Comparison of ENCODE assay signal across 17 cellular contexts in the genomic region with DNA sequence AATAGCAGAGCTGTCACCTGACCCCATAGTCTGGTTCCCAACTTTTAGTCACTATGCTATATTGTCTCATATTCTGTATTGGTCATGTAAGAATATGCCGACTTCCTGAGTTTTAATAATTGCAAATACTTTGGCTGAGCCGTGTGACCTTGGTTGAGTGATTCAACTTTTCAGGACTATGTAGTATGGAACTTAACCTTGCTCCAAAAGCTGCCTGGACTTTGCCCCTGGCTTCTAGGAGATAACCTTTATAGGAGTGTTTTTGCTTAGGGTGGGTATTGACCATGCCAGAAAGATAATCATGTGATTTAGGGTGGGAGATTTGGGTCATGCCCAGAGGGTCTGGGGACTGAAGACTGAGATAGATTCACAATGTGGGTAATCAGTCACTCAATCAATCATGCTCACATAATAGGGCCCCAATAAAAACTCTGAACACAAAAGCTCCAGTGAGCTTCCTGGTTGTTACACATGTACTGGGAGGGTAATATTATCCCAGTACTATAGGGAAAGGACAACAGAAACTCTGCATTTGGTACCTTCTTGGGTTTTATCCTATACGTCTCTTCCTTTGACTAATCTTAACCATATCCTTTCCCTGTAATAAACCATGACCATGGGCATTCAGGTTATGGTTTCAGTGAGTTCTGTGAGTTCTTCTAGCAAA.
DNase-seq lines count a peak whose midpoint lies in the region; ATAC-seq, FAIRE-seq and TF ChIP-seq lines count a peak whose summit lies in the region.
"Had no signal": no experiment of that assay in that cellular context is flagged by ENCODE, and none has a peak within 500 bp of the region (broad histone marks: within the 10 kb centered on the region; RNA-seq: fewer than 3 reads in every experiment).

No MANE protein-coding gene starts in this region.

- no peak overlapping the region for H2AFZ ChIP-seq in HepG2 (ENCODE audit: low read length)

- H3K27ac ChIP-seq in endodermal cell (ENCODE audit: low read depth, low read length) (no peak overlapping the region), HepG2 (ENCODE audit: extremely low read length, insufficient read depth, low read length) (no peak overlapping the region), small intestine (ENCODE audit: low read depth in 1 of 2, low read length in 1 of 2) (no peak overlapping the region), heart left ventricle (no peak overlapping the region)

- no peaks in the 10 kb centered on the region for H3K27me3 Mint-ChIP-seq in endodermal cell (ENCODE audit: insufficient read depth)

- FAIRE-seq in HepG2 (lab: Jason Lieb, UNC), result no peak
- FAIRE-seq in small intestine (lab: Jason Lieb, UNC), result no peak
- FAIRE-seq: GM12878, H54 had no signal

- peaks cover 37% of the 10 kb centered on the region for H3K4me1 Mint-ChIP-seq in endodermal cell
- H3K4me1 Mint-ChIP-seq: CD4-positive, alpha-beta memory T cell had no signal

- DNase-seq in endodermal cell (no peak), HepG2 (ENCODE audit: low spot score) (no peak), small intestine (peak; percentile 38), heart left ventricle (no peak), HCEC 1CT (no peak), Kasumi-1 (lab: John Stamatoyannopoulos, UW) (no peak)
- DNase-seq: C1 segment of cervical spinal cord; Calu3; CD4-positive, alpha-beta memory T cell; COR-L47; DMS153; DND-41; GDM1; GOT3 had no signal

- TF ChIP-seq RAD21 in HepG2 (CRISPR knock-in tag; IDR thresholded peaks at IDR 0.05), result no peak

- ATAC-seq in HepG2 (no peak), heart left ventricle (no peak)
- ATAC-seq: GM12878 had no signal

- peaks cover 31% of the 10 kb centered on the region for H3K9me3 Mint-ChIP-seq in endodermal cell

- H3K36me3 Mint-ChIP-seq in endodermal cell (ENCODE audit: low read depth), result peaks cover 12% of the 10 kb centered on the region
- H3K36me3 Mint-ChIP-seq: CD4-positive, alpha-beta memory T cell had no signal

- H3K27ac Mint-ChIP-seq in endodermal cell, result no peak overlapping the region
- H3K27ac Mint-ChIP-seq: CD4-positive, alpha-beta memory T cell had no signal

- H4K20me1 ChIP-seq in HepG2 (ENCODE audit: insufficient read depth, low read length), result no peaks in the 10 kb centered on the region

- TF ChIP-seq EP300 in HepG2 (IDR thresholded peaks at IDR 0.05; ENCODE audit: low read depth in 2 of 2, low read length in 2 of 2) (no peak), HepG2 (CRISPR knock-in tag; IDR thresholded peaks at IDR 0.05; ENCODE audit: borderline replicate concordance) (no peak)

- H3K27me3 ChIP-seq in endodermal cell (ENCODE audit: control insufficient read depth, insufficient read depth, low read length, poor library complexity, severe bottlenecking), result no peaks in the 10 kb centered on the region
- H3K27me3 ChIP-seq in HepG2 (ENCODE audit: control insufficient read depth in 1 of 2, insufficient read depth in 2 of 2, low read length in 2 of 2), result no peaks in the 10 kb centered on the region
- no peaks in the 10 kb centered on the region for H3K27me3 ChIP-seq in small intestine (ENCODE audit: control insufficient read depth in 2 of 2, insufficient read depth in 2 of 2, low read length in 2 of 2)
- H3K27me3 ChIP-seq in heart left ventricle, result no peaks in the 10 kb centered on the region

- no peak overlapping the region for H3K9ac ChIP-seq in endodermal cell (ENCODE audit: extremely low read depth, low read length, poor library complexity, severe bottlenecking)
- H3K9ac ChIP-seq in HepG2 (ENCODE audit: insufficient read depth, low read depth, low read length), result no peak overlapping the region

- CTCF ChIA-PET in HepG2 (lab: Yijun Ruan, JAX; ENCODE audit: low intra/inter-chr PET ratio, low total read pairs), result no interaction called here

- H3K4me3 Mint-ChIP-seq in endodermal cell, result no peak overlapping the region
- H3K4me3 Mint-ChIP-seq: CD4-positive, alpha-beta memory T cell had no signal

- H3K4me2 ChIP-seq in HepG2 (ENCODE audit: low read depth, low read length), result no peak overlapping the region

- H3K9me3 ChIP-seq in endodermal cell (ENCODE audit: control insufficient read depth, low read length), result peaks cover 54% of the 10 kb centered on the region
- no peaks in the 10 kb centered on the region for H3K9me3 ChIP-seq in HepG2 (ENCODE audit: low read length)
- H3K9me3 ChIP-seq in small intestine (ENCODE audit: control insufficient read depth, low read depth), result no peaks in the 10 kb centered on the region
- no peaks in the 10 kb centered on the region for H3K9me3 ChIP-seq in heart left ventricle

- 98 to 100% methylated on average over 1 to 3 of the region's 3 CpGs for WGBS in endodermal cell (ENCODE audit: insufficient coverage in 1 of 2, insufficient read length in 1 of 2), 2 experiments
- WGBS in HepG2 (ENCODE audit: low lambda C conversion rate), result 24% methylated on average over 3 of the region's 3 CpGs
- 91 to 96% (median 95%) methylated on average over 3 of the region's 3 CpGs for WGBS in small intestine, 3 donors
- 96 to 100% (median 98%) methylated on average over 3 of the region's 3 CpGs for WGBS in heart left ventricle, 4 donors

- intact Hi-C loops in HepG2 (cut with micrococcal nuclease; ENCODE audit: unreplicated experiment) (no loop called here), heart left ventricle (cut with DNase I) (loop anchor here in 1 of 10 donors (10.0 kb wide), 1 partner anchor 48 kb away; no protein-coding TSS in a partner anchor)

- POLR2A ChIA-PET in HepG2 (lab: Yijun Ruan, JAX), result no interaction called here

- H3K4me1 ChIP-seq in endodermal cell (ENCODE audit: control insufficient read depth, insufficient read depth, low read length) (peaks cover 8% of the 10 kb centered on the region), HepG2 (ENCODE audit: insufficient read depth, low read length) (no peaks in the 10 kb centered on the region), small intestine (ENCODE audit: control insufficient read depth in 2 of 2, insufficient read depth in 1 of 2, low read depth in 1 of 2, low read length in 1 of 2) (peaks cover 0 to 2% of the 10 kb centered on the region in 2 donors), heart left ventricle (peaks cover 0 to 5% (median 0%) of the 10 kb centered on the region in 12 donors)

- H3K4me3 ChIP-seq in endodermal cell (ENCODE audit: low read length), result peak overlapping the region; percentile 60
- H3K4me3 ChIP-seq in HepG2 (replicated peaks in 1 of 3; ENCODE audit: insufficient read depth in 1 of 3, low read depth in 2 of 3, low read length in 3 of 3), result no peak overlapping the region
- no peak overlapping the region for H3K4me3 ChIP-seq in small intestine (ENCODE audit: low read depth in 1 of 2, low read length in 2 of 2)
- no peak overlapping the region for H3K4me3 ChIP-seq in heart left ventricle
- H3K4me3 ChIP-seq: GM12878, HAP-1 had no signal

- BruUV-seq in HepG2 (replicated peaks; lab: Mats Ljungman, UMichigan), result no TSS peak

- H3K79me2 ChIP-seq in HepG2 (ENCODE audit: insufficient read depth, low read length), result no peaks in the 10 kb centered on the region

- in situ Hi-C loops in HepG2 (cut with HindIII; ENCODE audit: extremely low pct_ligation_motif_present, low pct_unique_long_range_greater_than_20kb), result no loop called here

- TF ChIP-seq CTCF in endodermal cell (conservative IDR thresholded peaks at IDR 0.05), result no peak
- no peak for TF ChIP-seq CTCF in HepG2 (CRISPR knock-in tag; IDR thresholded peaks at IDR 0.05)
- no peak for TF ChIP-seq CTCF in heart left ventricle (IDR thresholded peaks at IDR 0.05)

- H3K36me3 ChIP-seq in endodermal cell (ENCODE audit: control insufficient read depth, insufficient read depth, low read length), result no peaks in the 10 kb centered on the region
- H3K36me3 ChIP-seq in HepG2 (replicated peaks in 1 of 2; ENCODE audit: control insufficient read depth in 1 of 2, insufficient read depth in 2 of 2, low read length in 2 of 2), result no peaks in the 10 kb centered on the region
- no peaks in the 10 kb centered on the region for H3K36me3 ChIP-seq in small intestine (ENCODE audit: control insufficient read depth in 2 of 2, insufficient read depth in 2 of 2, low read length in 2 of 2)
- no peaks in the 10 kb centered on the region for H3K36me3 ChIP-seq in heart left ventricle
- H3K36me3 ChIP-seq: HAP-1 had no signal

- TF ChIP-seq POLR2A in HepG2 (IDR thresholded peaks at IDR 0.05; ENCODE audit: insufficient read depth in 1 of 2, low read depth in 2 of 2, low read length in 2 of 2) (no peak), heart left ventricle (IDR thresholded peaks at IDR 0.05) (no peak)

TF ChIP-seq in HepG2, 621 proteins besides CTCF, POLR2A, EP300 and RAD21:
- TF ChIP-seq FOXM1 (CRISPR knock-in tag; IDR thresholded peaks at IDR 0.05) (no peak), HNF4A (CRISPR knock-in tag; IDR thresholded peaks at IDR 0.05) (0 out of 2 replicates have a peak, but pooled peaks have one; percentile 9), ATF1 (CRISPR knock-in tag; IDR thresholded peaks at IDR 0.05) (no peak), ATF7 (IDR thresholded peaks at IDR 0.05) (no peak), ATF7 (CRISPR knock-in tag; IDR thresholded peaks at IDR 0.05) (no peak), NFIB (CRISPR knock-in tag; IDR thresholded peaks at IDR 0.05; ENCODE audit: borderline replicate concordance) (no peak), HOXA3 (CRISPR knock-in tag; IDR thresholded peaks at IDR 0.05) (no peak), ZNF775 (CRISPR knock-in tag; IDR thresholded peaks at IDR 0.05; ENCODE audit: borderline replicate concordance) (no peak)
- TF ChIP-seq, protein P1, sequence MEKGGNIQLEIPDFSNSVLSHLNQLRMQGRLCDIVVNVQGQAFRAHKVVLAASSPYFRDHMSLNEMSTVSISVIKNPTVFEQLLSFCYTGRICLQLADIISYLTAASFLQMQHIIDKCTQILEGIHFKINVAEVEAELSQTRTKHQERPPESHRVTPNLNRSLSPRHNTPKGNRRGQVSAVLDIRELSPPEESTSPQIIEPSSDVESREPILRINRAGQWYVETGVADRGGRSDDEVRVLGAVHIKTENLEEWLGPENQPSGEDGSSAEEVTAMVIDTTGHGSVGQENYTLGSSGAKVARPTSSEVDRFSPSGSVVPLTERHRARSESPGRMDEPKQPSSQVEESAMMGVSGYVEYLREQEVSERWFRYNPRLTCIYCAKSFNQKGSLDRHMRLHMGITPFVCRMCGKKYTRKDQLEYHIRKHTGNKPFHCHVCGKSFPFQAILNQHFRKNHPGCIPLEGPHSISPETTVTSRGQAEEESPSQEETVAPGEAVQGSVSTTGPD (CRISPR knock-in tag; IDR thresholded peaks at IDR 0.05), result no peak
